In the genomic region with DNA sequence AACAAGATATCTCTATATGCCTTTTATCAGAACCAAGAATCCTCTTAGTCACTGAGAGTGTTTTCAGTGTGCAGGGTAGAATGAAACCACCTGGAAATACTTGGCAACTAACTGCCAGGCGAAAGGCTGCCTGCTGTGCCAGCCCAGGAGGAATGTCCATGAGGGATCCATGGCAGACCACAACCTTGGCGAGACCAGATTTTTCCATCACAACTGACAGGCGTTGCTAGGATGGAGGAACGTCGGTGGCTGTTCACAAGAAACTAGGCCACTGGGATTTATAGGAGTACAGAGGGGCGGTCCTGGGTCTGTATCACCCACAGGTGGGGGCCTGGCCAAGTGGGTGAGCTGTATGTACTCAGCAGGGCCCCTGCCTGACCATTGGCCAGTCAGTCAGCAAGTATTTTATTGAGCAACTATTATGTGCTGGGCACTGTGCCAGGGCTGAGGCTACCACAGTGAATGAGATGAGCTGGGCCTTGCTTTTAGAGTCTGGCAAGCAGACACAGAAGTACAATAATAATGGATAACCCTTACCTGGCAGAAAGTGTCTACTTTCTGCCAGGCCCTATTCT, we compare ENCODE assay signal across 16 cellular contexts.
"Had no signal": no experiment of that assay in that cellular context is flagged by ENCODE, and none has a peak within 500 bp of the region (broad histone marks: within the 10 kb centered on the region; RNA-seq: fewer than 3 reads in every experiment).

No MANE protein-coding gene starts in this region.

- H3K27ac Mint-ChIP-seq: activated CD8-positive, alpha-beta memory T cell treated with anti-CD3 and anti-CD28 coated beads, Interleukin-2, amount 10 ng/mL, durations not matched to agents 7 days and 5 days; activated naive CD8-positive, alpha-beta T cell; activated T-cell treated with anti-CD3 and anti-CD28 coated beads, Interleukin-2, amount 50 U/mL, for 24 hours; mesothelial cell of epicardium; neural progenitor cell; stimulated activated memory B cell treated with anti-CD40 and anti-IgM and Interleukin-4, amounts not matched to agents 10 μg/mL and 1 μg/mL and 100 μg/mL, for 72 hours had no signal

- DNase-seq: activated CD4-positive, alpha-beta T cell treated with anti-CD3 and anti-CD28 coated beads, Interleukin-2, amount 50 U/mL, for 48 hours; activated CD8-positive, alpha-beta memory T cell treated with anti-CD3 and anti-CD28 coated beads, Interleukin-2, amount 10 ng/mL, durations not matched to agents 7 days and 5 days; activated effector memory CD4-positive, alpha-beta T cell treated with Interleukin-2 at 50 U/mL for 16 hours; activated T-cell treated with anti-CD3 and anti-CD28 coated beads, Interleukin-2, amount 50 U/mL, for 24 hours; esophagus squamous epithelium; kidney glomerular epithelial cell had no signal

- H3K4me1 Mint-ChIP-seq: activated CD8-positive, alpha-beta memory T cell treated with anti-CD3 and anti-CD28 coated beads, Interleukin-2, amount 10 ng/mL, durations not matched to agents 7 days and 5 days; stimulated activated memory B cell treated with anti-CD40 and anti-IgM and Interleukin-4, amounts not matched to agents 10 μg/mL and 1 μg/mL and 100 μg/mL, for 72 hours had no signal

- H3K9me3 Mint-ChIP-seq: activated T-cell treated with anti-CD3 and anti-CD28 coated beads, Interleukin-2, amount 50 U/mL, for 24 hours; mesothelial cell of epicardium; neural progenitor cell; stimulated activated memory B cell treated with anti-CD40 and anti-IgM and Interleukin-4, amounts not matched to agents 10 μg/mL and 1 μg/mL and 100 μg/mL, for 72 hours had no signal

- ATAC-seq: activated CD4-positive, CD25-positive, alpha-beta regulatory T cell treated with anti-CD3 and anti-CD28 coated beads, Interleukin-2, amount 50 U/mL, for 24 hours; activated CD8-positive, alpha-beta memory T cell treated with anti-CD3 and anti-CD28 coated beads, Interleukin-2, amount 10 ng/mL, durations not matched to agents 7 days and 5 days; stimulated activated memory B cell treated with anti-CD40 and anti-IgM and Interleukin-4, amounts not matched to agents 10 μg/mL and 1 μg/mL and 100 μg/mL, for 72 hours had no signal

- H3K4me3 ChIP-seq: cardiac muscle cell, esophagus squamous epithelium, hepatocyte, neural progenitor cell, smooth muscle cell, tibial nerve, vagina had no signal

- H3K36me3 Mint-ChIP-seq: activated CD8-positive, alpha-beta memory T cell treated with anti-CD3 and anti-CD28 coated beads, Interleukin-2, amount 10 ng/mL, durations not matched to agents 7 days and 5 days; activated naive CD8-positive, alpha-beta T cell; mesothelial cell of epicardium; neural progenitor cell; stimulated activated memory B cell treated with anti-CD40 and anti-IgM and Interleukin-4, amounts not matched to agents 10 μg/mL and 1 μg/mL and 100 μg/mL, for 72 hours had no signal

- H3K4me3 Mint-ChIP-seq: activated CD8-positive, alpha-beta memory T cell treated with anti-CD3 and anti-CD28 coated beads, Interleukin-2, amount 10 ng/mL, durations not matched to agents 7 days and 5 days; activated naive CD8-positive, alpha-beta T cell; activated T-cell treated with anti-CD3 and anti-CD28 coated beads, Interleukin-2, amount 50 U/mL, for 24 hours; mesothelial cell of epicardium; neural progenitor cell; stimulated activated memory B cell treated with anti-CD40 and anti-IgM and Interleukin-4, amounts not matched to agents 10 μg/mL and 1 μg/mL and 100 μg/mL, for 72 hours had no signal
